ENCODE assay signal across 19 cellular contexts in the genomic region with DNA sequence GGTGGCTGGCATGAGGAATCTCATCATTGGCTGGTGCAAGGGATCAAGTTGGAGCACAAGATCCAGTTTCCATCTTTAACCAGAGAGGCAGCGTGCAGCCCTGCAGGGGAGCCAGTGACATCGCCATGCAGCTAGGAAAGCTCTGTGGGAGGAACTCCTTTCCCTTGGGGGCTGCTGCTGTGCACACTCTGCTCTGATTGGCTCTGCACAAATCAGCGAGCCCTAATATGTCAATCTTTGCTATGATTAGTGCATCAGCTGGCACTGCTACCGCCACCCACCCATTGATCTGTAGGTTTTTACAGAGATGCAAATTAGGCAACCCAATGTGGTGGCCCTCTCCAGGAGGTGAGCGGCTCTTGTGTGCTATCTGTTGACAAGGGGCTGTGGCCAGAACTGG.
"Had no signal": no experiment of that assay in that cellular context is flagged by ENCODE, and none has a peak within 500 bp of the region (broad histone marks: within the 10 kb centered on the region; RNA-seq: fewer than 3 reads in every experiment).

No MANE protein-coding gene starts in this region.

- FAIRE-seq: endothelial cell of umbilical vein, kidney, pancreas, TTC549 had no signal

- H3K27ac Mint-ChIP-seq: activated B cell treated with CpG ODN at 0.5 μM for 24 hours; activated CD8-positive, alpha-beta T cell treated with anti-CD3 and anti-CD28 coated beads for 36 hours; activated naive CD8-positive, alpha-beta T cell treated with anti-CD3 and anti-CD28 coated beads for 36 hours; activated T-cell treated with anti-CD3 and anti-CD28 coated beads, Interleukin-2, amount 50 U/mL, for 72 hours had no signal

- H3K9me3 Mint-ChIP-seq: activated B cell treated with CpG ODN at 0.5 μM for 24 hours; activated CD8-positive, alpha-beta T cell treated with anti-CD3 and anti-CD28 coated beads for 36 hours; activated naive CD8-positive, alpha-beta T cell treated with anti-CD3 and anti-CD28 coated beads for 36 hours; activated T-cell treated with anti-CD3 and anti-CD28 coated beads, Interleukin-2, amount 50 U/mL, for 72 hours; central memory CD8-positive, alpha-beta T cell had no signal

- H3K4me3 Mint-ChIP-seq: activated B cell treated with CpG ODN at 0.5 μM for 24 hours; activated CD8-positive, alpha-beta T cell treated with anti-CD3 and anti-CD28 coated beads for 36 hours; activated naive CD8-positive, alpha-beta T cell treated with anti-CD3 and anti-CD28 coated beads for 36 hours had no signal

- DNase-seq: activated B cell treated with CpG ODN at 0.5 μM for 24 hours; activated CD4-positive, alpha-beta T cell treated with anti-CD3 and anti-CD28 coated beads for 48 hours; activated CD8-positive, alpha-beta T cell treated with anti-CD3 and anti-CD28 coated beads for 36 hours; activated gamma-delta T cell treated with Interleukin-2 at 50 U/mL for 16 hours; activated naive CD8-positive, alpha-beta T cell treated with anti-CD3 and anti-CD28 coated beads for 36 hours; activated T-cell treated with anti-CD3 and anti-CD28 coated beads, Interleukin-2, amount 50 U/mL, for 72 hours; body of pancreas; cortex of kidney; effector CD8-positive, alpha-beta T cell; esophagus squamous epithelium; kidney; left lung; mammary epithelial cell; naive B cell; pancreas; stimulated activated CD4-positive, alpha-beta T cell treated with anti-CD3 and anti-CD28 coated beads, Interleukin-1b, Interleukin-23, amount 100 ng/mL, for 48 hours had no signal

- H3K27me3 Mint-ChIP-seq: central memory CD8-positive, alpha-beta T cell had no signal

- ATAC-seq: body of pancreas, left lung, pancreas had no signal

- H3K36me3 Mint-ChIP-seq: activated naive CD8-positive, alpha-beta T cell treated with anti-CD3 and anti-CD28 coated beads for 36 hours had no signal
